1 cellular context compared by ENCODE assay signal in genomic region chr21:33541756-33542639, GRCh38.
TF ChIP-seq lines count a peak whose summit lies in the region.

Gene GART (minus strand): TSS chr21:33542117. CDS start chr21:33539315, 2,802 bp downstream.

TF ChIP-seq in K562, 482 proteins besides CTCF, POLR2A, EP300 and RAD21 (continued from another document and continues in another):
- TF ChIP-seq RREB1 (CRISPR knock-in tag; IDR thresholded peaks at IDR 0.05) (0 out of 2 replicates have a peak, but pooled peaks have one; percentile 9), NR2C2 (CRISPR knock-in tag; IDR thresholded peaks at IDR 0.05) (0 out of 2 replicates have a peak, but pooled peaks have one; percentile 23), NR2C2 (tag; IDR thresholded peaks at IDR 0.05) (no peak), DDX20 (tag; IDR thresholded peaks at IDR 0.05; ENCODE audit: low read depth) (no peak), ZFPM2 (CRISPR knock-in tag; IDR thresholded peaks at IDR 0.05) (no peak), POLR2AphosphoS5 (IDR thresholded peaks at IDR 0.05; ENCODE audit: control insufficient read depth, insufficient read depth, low read depth, low read length) (peak; percentile 94), CSDE1 (IDR thresholded peaks at IDR 0.05) (peak in 1 of 2 experiments; percentile 13; a peak in 1 of 4 replicates), KLF6 (CRISPR knock-in tag; IDR thresholded peaks at IDR 0.05; ENCODE audit: borderline replicate concordance) (peak; percentile 77; the same call in 1 of the 2 replicates), GATAD2B (IDR thresholded peaks at IDR 0.05; ENCODE audit: borderline replicate concordance) (peak; percentile 40; the same call in 1 of the 2 replicates), STAG1 (CRISPR knock-in tag; IDR thresholded peaks at IDR 0.05; ENCODE audit: borderline replicate concordance) (peak; percentile 7; the same call in 1 of the 2 replicates), MIER1 (IDR thresholded peaks at IDR 0.05; ENCODE audit: low read depth) (0 out of 2 replicates have a peak, but pooled peaks have one; percentile 38), TBP (optimal IDR thresholded peaks at IDR 0.05; ENCODE audit: low read depth, low read length) (peak; percentile 92), CBFA2T3 (IDR thresholded peaks at IDR 0.05) (peak; percentile 16; the same call in 1 of the 2 replicates), UBTF (IDR thresholded peaks at IDR 0.05; ENCODE audit: borderline replicate concordance in 1 of 2, low read depth in 2 of 2, low read length in 2 of 2) (peak; percentile 53 to 76; a peak in 1 of 4 replicates), GATAD2A (IDR thresholded peaks at IDR 0.05) (peak; percentile 72), SIN3A (IDR thresholded peaks at IDR 0.05; ENCODE audit: borderline replicate concordance in 2 of 2, control insufficient read depth in 1 of 2, low read depth in 2 of 2, low read length in 2 of 2) (peak; percentile 85 to 91), HDAC8 (tag; IDR thresholded peaks at IDR 0.05) (0 out of 2 replicates have a peak, but pooled peaks have one; percentile 28), SOX6 (IDR thresholded peaks at IDR 0.05) (peak; percentile 51), POLR2B (IDR thresholded peaks at IDR 0.05; ENCODE audit: low read depth, partially characterized antibody) (peak; percentile 82), GABPB1 (CRISPR knock-in tag; IDR thresholded peaks at IDR 0.05) (peak; percentile 92), MEIS2 (IDR thresholded peaks at IDR 0.05; ENCODE audit: partially characterized antibody) (no peak), PML (IDR thresholded peaks at IDR 0.05; ENCODE audit: low read length) (peak; percentile 71; the same call in 1 of the 2 replicates), HMG20A (CRISPR knock-in tag; conservative IDR thresholded peaks at IDR 0.05) (0 out of 2 replicates have a peak, but pooled peaks have one; percentile 5), MAFK (IDR thresholded peaks at IDR 0.05; ENCODE audit: low read length) (0 out of 2 replicates have a peak, but pooled peaks have one; percentile 2), BACH1 (tag; IDR thresholded peaks at IDR 0.05) (0 out of 2 replicates have a peak, but pooled peaks have one; percentile 4), SPI1 (IDR thresholded peaks at IDR 0.05; ENCODE audit: borderline replicate concordance, low read depth, low read length) (0 out of 2 replicates have a peak, but pooled peaks have one; percentile 1), SRSF3 (IDR thresholded peaks at IDR 0.05; ENCODE audit: insufficient read depth, low read length) (0 out of 2 replicates have a peak, but pooled peaks have one; percentile 66), ZNF586 (CRISPR knock-in tag; conservative IDR thresholded peaks at IDR 0.05) (0 out of 2 replicates have a peak, but pooled peaks have one; percentile 49), TAF9B (IDR thresholded peaks at IDR 0.05; ENCODE audit: partially characterized antibody) (peak; percentile 79), FOXM1 (IDR thresholded peaks at IDR 0.05; ENCODE audit: low read depth) (no peak), FOXM1 (CRISPR knock-in tag; IDR thresholded peaks at IDR 0.05; ENCODE audit: low read depth) (peak; percentile 83; the same call in 1 of the 2 replicates), CHCHD3 (CRISPR knock-in tag; IDR thresholded peaks at IDR 0.05) (0 out of 2 replicates have a peak, but pooled peaks have one; percentile 20), ZNF217 (CRISPR knock-in tag; IDR thresholded peaks at IDR 0.05) (no peak), HCFC1 (IDR thresholded peaks at IDR 0.05; ENCODE audit: low read depth, low read length) (peak; percentile 51)
- TF ChIP-seq, protein P1, sequence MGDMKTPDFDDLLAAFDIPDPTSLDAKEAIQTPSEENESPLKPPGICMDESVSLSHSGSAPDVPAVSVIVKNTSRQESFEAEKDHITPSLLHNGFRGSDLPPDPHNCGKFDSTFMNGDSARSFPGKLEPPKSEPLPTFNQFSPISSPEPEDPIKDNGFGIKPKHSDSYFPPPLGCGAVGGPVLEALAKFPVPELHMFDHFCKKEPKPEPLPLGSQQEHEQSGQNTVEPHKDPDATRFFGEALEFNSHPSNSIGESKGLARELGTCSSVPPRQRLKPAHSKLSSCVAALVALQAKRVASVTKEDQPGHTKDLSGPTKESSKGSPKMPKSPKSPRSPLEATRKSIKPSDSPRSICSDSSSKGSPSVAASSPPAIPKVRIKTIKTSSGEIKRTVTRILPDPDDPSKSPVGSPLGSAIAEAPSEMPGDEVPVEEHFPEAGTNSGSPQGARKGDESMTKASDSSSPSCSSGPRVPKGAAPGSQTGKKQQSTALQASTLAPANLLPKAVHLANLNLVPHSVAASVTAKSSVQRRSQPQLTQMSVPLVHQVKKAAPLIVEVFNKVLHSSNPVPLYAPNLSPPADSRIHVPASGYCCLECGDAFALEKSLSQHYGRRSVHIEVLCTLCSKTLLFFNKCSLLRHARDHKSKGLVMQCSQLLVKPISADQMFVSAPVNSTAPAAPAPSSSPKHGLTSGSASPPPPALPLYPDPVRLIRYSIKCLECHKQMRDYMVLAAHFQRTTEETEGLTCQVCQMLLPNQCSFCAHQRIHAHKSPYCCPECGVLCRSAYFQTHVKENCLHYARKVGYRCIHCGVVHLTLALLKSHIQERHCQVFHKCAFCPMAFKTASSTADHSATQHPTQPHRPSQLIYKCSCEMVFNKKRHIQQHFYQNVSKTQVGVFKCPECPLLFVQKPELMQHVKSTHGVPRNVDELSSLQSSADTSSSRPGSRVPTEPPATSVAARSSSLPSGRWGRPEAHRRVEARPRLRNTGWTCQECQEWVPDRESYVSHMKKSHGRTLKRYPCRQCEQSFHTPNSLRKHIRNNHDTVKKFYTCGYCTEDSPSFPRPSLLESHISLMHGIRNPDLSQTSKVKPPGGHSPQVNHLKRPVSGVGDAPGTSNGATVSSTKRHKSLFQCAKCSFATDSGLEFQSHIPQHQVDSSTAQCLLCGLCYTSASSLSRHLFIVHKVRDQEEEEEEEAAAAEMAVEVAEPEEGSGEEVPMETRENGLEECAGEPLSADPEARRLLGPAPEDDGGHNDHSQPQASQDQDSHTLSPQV (IDR thresholded peaks at IDR 0.05), result peak; percentile 52; the same call in 1 of the 2 replicates
- TF ChIP-seq, protein P2, sequence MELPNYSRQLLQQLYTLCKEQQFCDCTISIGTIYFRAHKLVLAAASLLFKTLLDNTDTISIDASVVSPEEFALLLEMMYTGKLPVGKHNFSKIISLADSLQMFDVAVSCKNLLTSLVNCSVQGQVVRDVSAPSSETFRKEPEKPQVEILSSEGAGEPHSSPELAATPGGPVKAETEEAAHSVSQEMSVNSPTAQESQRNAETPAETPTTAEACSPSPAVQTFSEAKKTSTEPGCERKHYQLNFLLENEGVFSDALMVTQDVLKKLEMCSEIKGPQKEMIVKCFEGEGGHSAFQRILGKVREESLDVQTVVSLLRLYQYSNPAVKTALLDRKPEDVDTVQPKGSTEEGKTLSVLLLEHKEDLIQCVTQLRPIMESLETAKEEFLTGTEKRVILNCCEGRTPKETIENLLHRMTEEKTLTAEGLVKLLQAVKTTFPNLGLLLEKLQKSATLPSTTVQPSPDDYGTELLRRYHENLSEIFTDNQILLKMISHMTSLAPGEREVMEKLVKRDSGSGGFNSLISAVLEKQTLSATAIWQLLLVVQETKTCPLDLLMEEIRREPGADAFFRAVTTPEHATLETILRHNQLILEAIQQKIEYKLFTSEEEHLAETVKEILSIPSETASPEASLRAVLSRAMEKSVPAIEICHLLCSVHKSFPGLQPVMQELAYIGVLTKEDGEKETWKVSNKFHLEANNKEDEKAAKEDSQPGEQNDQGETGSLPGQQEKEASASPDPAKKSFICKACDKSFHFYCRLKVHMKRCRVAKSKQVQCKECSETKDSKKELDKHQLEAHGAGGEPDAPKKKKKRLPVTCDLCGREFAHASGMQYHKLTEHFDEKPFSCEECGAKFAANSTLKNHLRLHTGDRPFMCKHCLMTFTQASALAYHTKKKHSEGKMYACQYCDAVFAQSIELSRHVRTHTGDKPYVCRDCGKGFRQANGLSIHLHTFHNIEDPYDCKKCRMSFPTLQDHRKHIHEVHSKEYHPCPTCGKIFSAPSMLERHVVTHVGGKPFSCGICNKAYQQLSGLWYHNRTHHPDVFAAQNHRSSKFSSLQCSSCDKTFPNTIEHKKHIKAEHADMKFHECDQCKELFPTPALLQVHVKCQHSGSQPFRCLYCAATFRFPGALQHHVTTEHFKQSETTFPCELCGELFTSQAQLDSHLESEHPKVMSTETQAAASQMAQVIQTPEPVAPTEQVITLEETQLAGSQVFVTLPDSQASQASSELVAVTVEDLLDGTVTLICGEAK (IDR thresholded peaks at IDR 0.05), result peak; percentile 85
- TF ChIP-seq, protein P2 (CRISPR knock-in tag; IDR thresholded peaks at IDR 0.05), result no peak
